ENCODE assay signal across 1 cellular context in genomic region chr14:62168564-62169155, GRCh38.
TF ChIP-seq lines count a peak whose summit lies in the region.

No MANE protein-coding gene starts in this region.

TF ChIP-seq in WTC11, 78 proteins besides CTCF, POLR2A, EP300 and RAD21 (continued from another document):
- TF ChIP-seq ATF2 (CRISPR knock-in tag; IDR thresholded peaks at IDR 0.05; ENCODE audit: borderline replicate concordance, low read depth) (no peak), EMX1 (CRISPR knock-in tag; IDR thresholded peaks at IDR 0.05) (no peak), MXD4 (CRISPR knock-in tag; IDR thresholded peaks at IDR 0.05; ENCODE audit: borderline replicate concordance) (no peak)
